In genomic region chr10:70101668-70102067, GRCh38 we compare ENCODE assay signal across 28 cellular contexts. TPM values are rescaled to one million over a fixed set of nuclear protein-coding genes. Genes with fewer than 3 reads are reported as not detected.
DNase-seq lines count a peak whose midpoint lies in the region; ATAC-seq, FAIRE-seq and TF ChIP-seq lines count a peak whose summit lies in the region.
"Had no signal": no experiment of that assay in that cellular context is flagged by ENCODE, and none has a peak within 500 bp of the region (broad histone marks: within the 10 kb centered on the region; RNA-seq: fewer than 3 reads in every experiment).

No MANE protein-coding gene starts in this region.

- no peak overlapping the region for H3K4me3 ChIP-seq in HEK293 (ENCODE audit: low read depth, low read length)
- no peak overlapping the region for H3K4me3 ChIP-seq in bronchial epithelial cell (ENCODE audit: low read depth, low read length)
- no peak overlapping the region for H3K4me3 ChIP-seq in neuronal stem cell (ENCODE audit: low read length in 2 of 2)
- H3K4me3 ChIP-seq: A549, BLaER1, GM12878 had no signal

- H2BK12ac ChIP-seq in neuronal stem cell (ENCODE audit: low read length) = no peak overlapping the region

- no peak overlapping the region for H3K4me3 Mint-ChIP-seq in activated T-helper 17 cell treated with anti-CD3 and anti-CD28 coated beads, Interleukin-2, amount 50 U/mL, for 72 hours
- no peak overlapping the region for H3K4me3 Mint-ChIP-seq in activated CD4-positive, alpha-beta T cell treated with anti-CD3 and anti-CD28 coated beads, Interleukin-2, amount 10 ng/mL, durations not matched to agents 24 days and 14 days
- H3K4me3 Mint-ChIP-seq: CD14-positive monocyte; CD4-positive, alpha-beta memory T cell; CD4-positive, CD25-positive, alpha-beta regulatory T cell; CD8-positive, alpha-beta memory T cell had no signal

- H3K27me3 Mint-ChIP-seq in activated T-helper 17 cell treated with anti-CD3 and anti-CD28 coated beads, Interleukin-2, amount 50 U/mL, for 72 hours = no peaks in the 10 kb centered on the region
- no peaks in the 10 kb centered on the region for H3K27me3 Mint-ChIP-seq in activated CD4-positive, alpha-beta T cell treated with anti-CD3 and anti-CD28 coated beads, Interleukin-2, amount 10 ng/mL, durations not matched to agents 24 days and 14 days
- H3K27me3 Mint-ChIP-seq: CD4-positive, alpha-beta memory T cell; CD4-positive, CD25-positive, alpha-beta regulatory T cell had no signal

- H3K27ac ChIP-seq in HEK293 (ENCODE audit: extremely low read depth, low read depth, low read length) (no peak overlapping the region), neuronal stem cell (replicated peaks; ENCODE audit: low read length) (no peak overlapping the region)
- H3K27ac ChIP-seq: A549, BLaER1 had no signal

- no peak overlapping the region for H2BK15ac ChIP-seq in neuronal stem cell (ENCODE audit: low read length)

- intact Hi-C loops in activated CD4-positive, alpha-beta T cell treated with anti-CD3 and anti-CD28 coated beads, Interleukin-2, amount 10 ng/mL, durations not matched to agents 24 days and 14 days (cut with micrococcal nuclease) = no loop called here

- no peak overlapping the region for H2AK5ac ChIP-seq in neuronal stem cell (ENCODE audit: low read depth, low read length)

- no peak overlapping the region for H3K9ac ChIP-seq in neuronal stem cell (ENCODE audit: low read depth, low read length, poor library complexity)
- H3K9ac ChIP-seq: BLaER1 had no signal

- H3K4me2 ChIP-seq in neuronal stem cell (ENCODE audit: insufficient read depth, low read length, poor library complexity, severe bottlenecking) = no peak overlapping the region
- H3K4me2 ChIP-seq: A549, BLaER1 had no signal

- FAIRE-seq in bronchial epithelial cell (lab: Jason Lieb, UNC) = peak; percentile 82
- FAIRE-seq: A549, GM12878, GM12892, GM18507 had no signal

- DNase-seq in bronchial epithelial cell (ENCODE audit: low read depth) (no peak), neuronal stem cell (ENCODE audit: low spot score) (no peak)
- no peak for DNase-seq in activated CD4-positive, alpha-beta T cell treated with anti-CD3 and anti-CD28 coated beads, Interleukin-2, amount 10 ng/mL, durations not matched to agents 24 days and 14 days
- DNase-seq: 8988T; BE2C; C1 segment of cervical spinal cord; CD4-positive, alpha-beta memory T cell; CD4-positive, CD25-positive, alpha-beta regulatory T cell; CD8-positive, alpha-beta memory T cell; COR-L47; DMS 273 treated with DMSO at 0.1 percent for 48 hours; DMS153; DMS53; DMS79; DND-41; EL; GDM1 had no signal

- no peak overlapping the region for H2AFZ ChIP-seq in neuronal stem cell (ENCODE audit: low read length)

- H3K9me3 ChIP-seq in HEK293 (ENCODE audit: control insufficient read depth, insufficient read depth, low read depth, low read length) = no peaks in the 10 kb centered on the region
- no peaks in the 10 kb centered on the region for H3K9me3 ChIP-seq in neuronal stem cell (replicated peaks in 1 of 2; ENCODE audit: control insufficient read depth in 2 of 2, insufficient read depth in 1 of 2, low read depth in 1 of 2, low read length in 2 of 2)
- H3K9me3 ChIP-seq: A549, BE2C had no signal

- POLR2A ChIA-PET in HEK293 (lab: Yijun Ruan, JAX) = no interaction called here

- ATAC-seq in activated T-helper 17 cell treated with anti-CD3 and anti-CD28 coated beads, Interleukin-2, amount 50 U/mL, for 72 hours (replicated peaks) = no peak
- ATAC-seq in HG03460 (IDR thresholded peaks at IDR 0.05; ENCODE audit: unreplicated experiment) (no peak), HG03139 (IDR thresholded peaks at IDR 0.05; ENCODE audit: unreplicated experiment) (no peak), HG02870 (IDR thresholded peaks at IDR 0.05; ENCODE audit: unreplicated experiment) (no peak)
- ATAC-seq: A549, GM12878 had no signal

- H3K23ac ChIP-seq in neuronal stem cell (ENCODE audit: low read depth, low read length, poor library complexity) = peak overlapping the region; percentile 12

- peaks cover 43% of the 10 kb centered on the region for H3K36me3 Mint-ChIP-seq in activated T-helper 17 cell treated with anti-CD3 and anti-CD28 coated beads, Interleukin-2, amount 50 U/mL, for 72 hours (ENCODE audit: low read depth)
- H3K36me3 Mint-ChIP-seq in activated CD4-positive, alpha-beta T cell treated with anti-CD3 and anti-CD28 coated beads, Interleukin-2, amount 10 ng/mL, durations not matched to agents 24 days and 14 days (ENCODE audit: low read depth) = peaks cover 3% of the 10 kb centered on the region

- H3K36me3 ChIP-seq in HEK293 (ENCODE audit: control insufficient read depth in 2 of 2, insufficient read depth in 1 of 2, low read length in 2 of 2) (peaks cover 6 to 52% of the 10 kb centered on the region in 2 experiments; a peak in 2 of 3 replicates), bronchial epithelial cell (ENCODE audit: control insufficient read depth, insufficient read depth, low read length) (no peaks in the 10 kb centered on the region), neuronal stem cell (replicated peaks in 1 of 2; ENCODE audit: control insufficient read depth in 2 of 2, insufficient read depth in 2 of 2, low read length in 2 of 2) (peaks cover 38 to 97% of the 10 kb centered on the region in 2 donors)

- peak overlapping the region; percentile 15 for H3K27ac Mint-ChIP-seq in activated T-helper 17 cell treated with anti-CD3 and anti-CD28 coated beads, Interleukin-2, amount 50 U/mL, for 72 hours
- H3K27ac Mint-ChIP-seq in activated CD4-positive, alpha-beta T cell treated with anti-CD3 and anti-CD28 coated beads, Interleukin-2, amount 10 ng/mL, durations not matched to agents 24 days and 14 days = no peak overlapping the region

- no peak overlapping the region for H4K8ac ChIP-seq in neuronal stem cell (ENCODE audit: low read depth, low read length)

- CTCF ChIA-PET in HEK293 (lab: Yijun Ruan, JAX) = interaction anchor here (0.7 kb wide), 1 partner anchor 29 kb away, joined by 3 read pairs; no protein-coding TSS in a partner anchor

- H3K9me3 Mint-ChIP-seq in activated T-helper 17 cell treated with anti-CD3 and anti-CD28 coated beads, Interleukin-2, amount 50 U/mL, for 72 hours = no peaks in the 10 kb centered on the region
- H3K9me3 Mint-ChIP-seq in activated CD4-positive, alpha-beta T cell treated with anti-CD3 and anti-CD28 coated beads, Interleukin-2, amount 10 ng/mL, durations not matched to agents 24 days and 14 days = no peaks in the 10 kb centered on the region
- H3K9me3 Mint-ChIP-seq: CD4-positive, alpha-beta memory T cell; CD8-positive, alpha-beta memory T cell had no signal

- H3K27me3 ChIP-seq in bronchial epithelial cell (ENCODE audit: control insufficient read depth, insufficient read depth, low read length) = no peaks in the 10 kb centered on the region
- H3K27me3 ChIP-seq in neuronal stem cell (ENCODE audit: control insufficient read depth in 3 of 3, insufficient read depth in 3 of 3, low read depth in 1 of 3, low read length in 3 of 3) = no peaks in the 10 kb centered on the region
- H3K27me3 ChIP-seq: BE2C, BLaER1 had no signal

- no peak overlapping the region for H3K14ac ChIP-seq in neuronal stem cell (ENCODE audit: low read length)

- H3K4ac ChIP-seq in neuronal stem cell (ENCODE audit: low read length) = no peak overlapping the region

- H4K91ac ChIP-seq in neuronal stem cell (ENCODE audit: low read depth, low read length, poor library complexity) = no peak overlapping the region

- no peaks in the 10 kb centered on the region for H3K4me1 Mint-ChIP-seq in activated T-helper 17 cell treated with anti-CD3 and anti-CD28 coated beads, Interleukin-2, amount 50 U/mL, for 72 hours
- H3K4me1 Mint-ChIP-seq in activated CD4-positive, alpha-beta T cell treated with anti-CD3 and anti-CD28 coated beads, Interleukin-2, amount 10 ng/mL, durations not matched to agents 24 days and 14 days = no peaks in the 10 kb centered on the region
- H3K4me1 Mint-ChIP-seq: CD14-positive monocyte had no signal

- no peak overlapping the region for H2BK120ac ChIP-seq in neuronal stem cell (ENCODE audit: low read depth, low read length)

- no CpG with 5 or more reads among the region's 3 CpGs for WGBS in neuronal stem cell (ENCODE audit: extremely low coverage in 2 of 2, insufficient read length in 2 of 2, insufficient replicate concordance in 1 of 2), 2 donors

- H3K4me1 ChIP-seq in HEK293 (ENCODE audit: control insufficient read depth, insufficient read depth, low read length) (no peaks in the 10 kb centered on the region), neuronal stem cell (ENCODE audit: control insufficient read depth in 2 of 2, insufficient read depth in 1 of 2, low read depth in 1 of 2, low read length in 2 of 2) (peaks cover 9 to 10% of the 10 kb centered on the region in 2 donors)
- H3K4me1 ChIP-seq: A549, BE2C had no signal

- no peaks in the 10 kb centered on the region for H3K79me1 ChIP-seq in neuronal stem cell (ENCODE audit: low read depth, low read length)

- TF ChIP-seq CTCF in HEK293 (tag by site-specific recombination; IDR thresholded peaks at IDR 0.05) (no peak), bronchial epithelial cell (IDR thresholded peaks at IDR 0.05; ENCODE audit: insufficient read depth, low read length, severe bottlenecking) (no peak)

- no peak overlapping the region for H2BK5ac ChIP-seq in neuronal stem cell (ENCODE audit: low read length)

- no peak overlapping the region for H3K18ac ChIP-seq in neuronal stem cell (ENCODE audit: low read length)

TF ChIP-seq in HEK293, 187 proteins besides CTCF, POLR2A, EP300 and RAD21 (continues in another document):
- TF ChIP-seq ZNF624 (tag by site-specific recombination; IDR thresholded peaks at IDR 0.05) = no peak

RNA-seq across cellular contexts. Expression of gene AIFM2, which starts 31.0 kb away (rescaled TPM):
- total RNA-seq in activated T-helper 17 cell treated with anti-CD3 and anti-CD28 coated beads, Interleukin-2, amount 50 U/mL, for 72 hours = 10 to 100 TPM; 11.3 to 14.3 TPM
- total RNA-seq in bronchial epithelial cell = 14.7 and 26.6 TPM in 2 replicates
- polyA plus RNA-seq in neuronal stem cell (2013, experiment 1 of 2) = 0.95 TPM
- 1.1 TPM for polyA plus RNA-seq in neuronal stem cell (2013, experiment 2 of 2)
- total RNA-seq in activated CD4-positive, alpha-beta T cell treated with anti-CD3 and anti-CD28 coated beads, Interleukin-2, amount 10 ng/mL, durations not matched to agents 24 days and 14 days = 8.0 and 8.5 TPM in 2 replicates

RNA-seq across cellular contexts. Expression of gene TYSND1, which starts 44.8 kb away (rescaled TPM):
- total RNA-seq in activated T-helper 17 cell treated with anti-CD3 and anti-CD28 coated beads, Interleukin-2, amount 50 U/mL, for 72 hours = 10 to 100 TPM in 1 of 2 donors, 1 to 10 TPM in 1; 9.6 to 16.4 TPM
- 32.1 and 33.5 TPM in 2 replicates for total RNA-seq in bronchial epithelial cell
- 9.2 TPM for polyA plus RNA-seq in neuronal stem cell (2013, experiment 1 of 2)
- polyA plus RNA-seq in neuronal stem cell (2013, experiment 2 of 2) = 8.7 TPM
- total RNA-seq in activated CD4-positive, alpha-beta T cell treated with anti-CD3 and anti-CD28 coated beads, Interleukin-2, amount 10 ng/mL, durations not matched to agents 24 days and 14 days = 14.9 and 15.3 TPM in 2 replicates

RNA-seq across cellular contexts. Expression of gene MACROH2A2, which starts 49.0 kb away (rescaled TPM):
- total RNA-seq in activated T-helper 17 cell treated with anti-CD3 and anti-CD28 coated beads, Interleukin-2, amount 50 U/mL, for 72 hours = 1 to 10 TPM; 2.4 to 2.5 TPM
- total RNA-seq in bronchial epithelial cell = 11.3 and 11.5 TPM in 2 replicates
- polyA plus RNA-seq in neuronal stem cell (2013, experiment 1 of 2) = 208 TPM
- polyA plus RNA-seq in neuronal stem cell (2013, experiment 2 of 2) = 208 TPM
- 4.5 and 4.6 TPM in 2 replicates for total RNA-seq in activated CD4-positive, alpha-beta T cell treated with anti-CD3 and anti-CD28 coated beads, Interleukin-2, amount 10 ng/mL, durations not matched to agents 24 days and 14 days
- total RNA-seq: GM12878 had no signal
